In genomic region chr14:92914087-92914656, GRCh38 we compare ENCODE assay signal across 8 cellular contexts. TPM values are rescaled to one million over a fixed set of nuclear protein-coding genes. Genes with fewer than 3 reads are reported as not detected.
DNase-seq lines count a peak whose midpoint lies in the region; ATAC-seq and TF ChIP-seq lines count a peak whose summit lies in the region.

No MANE protein-coding gene starts in this region.

- no peak overlapping the region for H3K4me3 ChIP-seq in IMR-90 (ENCODE audit: insufficient read depth, low read depth, low read length)
- no peak overlapping the region for H3K4me3 ChIP-seq in vagina

- CTCF ChIA-PET in IMR-90 (lab: Yijun Ruan, JAX), result no interaction called here
- CTCF ChIA-PET in RWPE1 (lab: Yijun Ruan, JAX), result interaction anchor here (0.6 kb wide), 1 partner anchor 17 kb away, joined by 4 read pairs; no protein-coding TSS in a partner anchor

- DNase-seq in AG08396 (ENCODE audit: low spot score) (peak; percentile 52), IMR-90 (peak; percentile 15), left lobe of liver (ENCODE audit: low spot score) (no peak), RWPE1 (ENCODE audit: low spot score) (no peak), vagina (ENCODE audit: extremely low spot score in 2 of 2) (no peak), GM19240 (ENCODE audit: insufficient read length, low spot score) (no peak)
- DNase-seq in activated CD8-positive, alpha-beta memory T cell treated with anti-CD3 and anti-CD28 coated beads, Interleukin-2, amount 50 U/mL, for 48 hours, result peak; percentile 74

- POLR2A ChIA-PET in IMR-90 (lab: Charles Lee; ENCODE audit: unreplicated experiment), result interaction anchor here (0.7 kb wide), 1 partner anchor 172 kb away, joined by 8 read pairs; no protein-coding TSS in a partner anchor
- POLR2A ChIA-PET in RWPE1 (lab: Yijun Ruan, JAX; ENCODE audit: low non-redundant PET), result no interaction called here

- no peak overlapping the region for H2BK20ac ChIP-seq in IMR-90 (ENCODE audit: low read depth, low read length)

- H2AK5ac ChIP-seq in IMR-90 (ENCODE audit: low read depth, low read length), result no peak overlapping the region

- H3K79me1 ChIP-seq in IMR-90 (ENCODE audit: low read depth in 1 of 2, low read length in 2 of 2), result no peaks in the 10 kb centered on the region

- dilution Hi-C loops in IMR-90 (cut with HindIII; ENCODE audit: low sequenced_read_pairs, unreplicated experiment), result no loop called here

- in situ Hi-C loops in IMR-90 (cut with MboI; ENCODE audit: low sequenced_read_pairs), result no loop called here

- ATAC-seq in IMR-90 (ENCODE audit: low read depth), result peak; percentile 75
- peak; percentile 76 for ATAC-seq in left lobe of liver
- no peak for ATAC-seq in HG03342 (IDR thresholded peaks at IDR 0.05; ENCODE audit: unreplicated experiment)

- no peak overlapping the region for H3K56ac ChIP-seq in IMR-90 (ENCODE audit: extremely low read depth, insufficient read depth, low read length)

- WGBS in IMR-90 (ENCODE audit: extremely low coverage in 2 of 2, insufficient read length in 1 of 2), 2 experiments, result no CpG with 5 or more reads among the region's 7 CpGs

- no peaks in the 10 kb centered on the region for H4K20me1 ChIP-seq in IMR-90 (ENCODE audit: insufficient read depth, low read length)

- H4K8ac ChIP-seq in IMR-90 (ENCODE audit: low read depth in 2 of 2, low read length in 2 of 2), result no peak overlapping the region

- no peak for TF ChIP-seq RAD21 in IMR-90 (IDR thresholded peaks at IDR 0.05; ENCODE audit: low read length)

- no peaks in the 10 kb centered on the region for H3K9me1 ChIP-seq in IMR-90 (ENCODE audit: insufficient read depth, low read length)

- H3K14ac ChIP-seq in IMR-90 (replicated peaks; ENCODE audit: low read depth, low read length), result no peak overlapping the region

- H4K91ac ChIP-seq in IMR-90 (ENCODE audit: insufficient read depth, low read depth, low read length), result no peak overlapping the region

- H2BK120ac ChIP-seq in IMR-90 (ENCODE audit: low read depth, low read length), result no peak overlapping the region

- H3K9me3 ChIP-seq in IMR-90 (ENCODE audit: control insufficient read depth, insufficient read depth, low read length), result no peaks in the 10 kb centered on the region
- no peaks in the 10 kb centered on the region for H3K9me3 ChIP-seq in vagina

- H2AK9ac ChIP-seq in IMR-90 (replicated peaks; ENCODE audit: low read depth, low read length, poor library complexity), result no peak overlapping the region

- no peak for TF ChIP-seq POLR2A in IMR-90 (IDR thresholded peaks at IDR 0.05; ENCODE audit: low read depth, low read length)
- no peak for TF ChIP-seq POLR2A in vagina (IDR thresholded peaks at IDR 0.05)

- no peak overlapping the region for H3K4ac ChIP-seq in IMR-90 (ENCODE audit: low read depth, low read length)

- no peak overlapping the region for H3K23ac ChIP-seq in IMR-90 (ENCODE audit: low read depth, low read length)

- intact Hi-C loops in IMR-90 (cut with micrococcal nuclease), result no loop called here
- intact Hi-C loops in vagina (cut with DNase I), result no loop called here

- no TSS peak for BruUV-seq in IMR-90 (replicated peaks; lab: Mats Ljungman, UMichigan)

- H3K27me3 ChIP-seq in IMR-90 (ENCODE audit: control insufficient read depth, insufficient read depth, low read length) (no peaks in the 10 kb centered on the region), vagina (no peaks in the 10 kb centered on the region)

- no peak overlapping the region for H2AFZ ChIP-seq in IMR-90 (replicated peaks; ENCODE audit: low read length, poor library complexity)

- no peaks in the 10 kb centered on the region for H3K36me3 ChIP-seq in IMR-90 (ENCODE audit: control insufficient read depth, insufficient read depth, low read length)
- H3K36me3 ChIP-seq in vagina, result no peaks in the 10 kb centered on the region

- H3K27ac ChIP-seq in IMR-90 (ENCODE audit: insufficient read depth, low read length), result no peak overlapping the region
- no peak overlapping the region for H3K27ac ChIP-seq in RWPE1
- no peak overlapping the region for H3K27ac ChIP-seq in vagina

- no peak overlapping the region for H2BK5ac ChIP-seq in IMR-90 (ENCODE audit: low read depth, low read length, poor library complexity, severe bottlenecking)

- no peak overlapping the region for H3K9ac ChIP-seq in IMR-90 (ENCODE audit: low read depth, low read length)

- no peak overlapping the region for H4K5ac ChIP-seq in IMR-90 (ENCODE audit: low read depth, low read length)

- no peak overlapping the region for H3K4me2 ChIP-seq in IMR-90 (ENCODE audit: low read depth, low read length)

- no peaks in the 10 kb centered on the region for H3K4me1 ChIP-seq in IMR-90 (ENCODE audit: control insufficient read depth, insufficient read depth, low read length)
- H3K4me1 ChIP-seq in vagina, result no peaks in the 10 kb centered on the region

- H3K18ac ChIP-seq in IMR-90 (ENCODE audit: low read depth, low read length), result no peak overlapping the region

- no peak overlapping the region for H2BK15ac ChIP-seq in IMR-90 (ENCODE audit: low read depth, low read length)

- TF ChIP-seq CTCF in IMR-90 (conservative IDR thresholded peaks at IDR 0.05; ENCODE audit: low read depth, low read length), result no peak
- no peak for TF ChIP-seq CTCF in RWPE1 (conservative IDR thresholded peaks at IDR 0.05; ENCODE audit: low read depth)
- no peak for TF ChIP-seq CTCF in vagina (IDR thresholded peaks at IDR 0.05)

TF ChIP-seq in IMR-90, 13 proteins besides CTCF, POLR2A, EP300 and RAD21:
- TF ChIP-seq CHD1 (IDR thresholded peaks at IDR 0.05; ENCODE audit: low read depth, low read length), result no peak
- TF ChIP-seq NFE2L2 (IDR thresholded peaks at IDR 0.05; ENCODE audit: low read depth, low read length), result no peak
- TF ChIP-seq RFX5 (IDR thresholded peaks at IDR 0.05; ENCODE audit: low read depth, low read length), result no peak
- TF ChIP-seq CEBPB (IDR thresholded peaks at IDR 0.05; ENCODE audit: low read depth, low read length), result no peak
- TF ChIP-seq MAZ (IDR thresholded peaks at IDR 0.05; ENCODE audit: borderline replicate concordance, low read depth, low read length), result no peak
- no peak for TF ChIP-seq MXI1 (IDR thresholded peaks at IDR 0.05; ENCODE audit: borderline replicate concordance, low read depth, low read length)
- TF ChIP-seq FOS (IDR thresholded peaks at IDR 0.05; ENCODE audit: low read depth, low read length), result no peak
- TF ChIP-seq ELK1 (IDR thresholded peaks at IDR 0.05; ENCODE audit: borderline replicate concordance, low read depth, low read length), result no peak
- TF ChIP-seq BHLHE40 (IDR thresholded peaks at IDR 0.05; ENCODE audit: low read depth, low read length), result no peak
- no peak for TF ChIP-seq SMC3 (IDR thresholded peaks at IDR 0.05; ENCODE audit: low read depth, low read length)

RNA-seq across cellular contexts. Expression of gene CHGA, which starts 8.8 kb away (rescaled TPM):
- not detected in 2 replicates for total RNA-seq in IMR-90 (2012; rRNA removed)
- polyA plus RNA-seq in IMR-90 (2012; rRNA removed), result not detected in 2 replicates
- not detected in 2 replicates for polyA plus RNA-seq in IMR-90 (2012; cell fraction: cytosol; rRNA removed)
- not detected in 2 replicates for polyA plus RNA-seq in IMR-90 (2012; cell fraction: nucleus; rRNA removed; ENCODE audit: low replicate concordance)
- 0.20 TPM for total RNA-seq in left lobe of liver
- total RNA-seq in vagina, result 5.4 TPM

Comparison
In these comparisons a context has a peak if more than half of its experiments do, and no peak if none do; other contexts are left out.
1. DNase-seq: peak in AG08396 (single experiment), IMR-90 (single experiment) and activated CD8-positive, alpha-beta memory T cell treated with anti-CD3 and anti-CD28 coated beads, Interleukin-2, amount 50 U/mL, for 48 hours (single experiment); none in left lobe of liver (single experiment), RWPE1 (single experiment), vagina (0 of 2) and GM19240 (single experiment).